ENCODE assay signal across 17 cellular contexts in genomic region chr2:3432067-3432466, GRCh38. TPM values are rescaled to one million over a fixed set of nuclear protein-coding genes. Genes with fewer than 3 reads are reported as not detected.
A peak's percentile ranks its signal among the peaks of the same experiment; 100 is the strongest.
DNase-seq lines count a peak whose midpoint lies in the region; ATAC-seq and TF ChIP-seq lines count a peak whose summit lies in the region.
"Had no signal": no experiment of that assay in that cellular context is flagged by ENCODE, and none has a peak within 500 bp of the region (broad histone marks: within the 10 kb centered on the region; RNA-seq: fewer than 3 reads in every experiment).

No MANE protein-coding gene starts in this region.

- no peak for ATAC-seq in stimulated activated naive B cell treated with anti-CD40 and anti-IgM and Interleukin-4, amounts not matched to agents 10 μg/mL and 1 μg/mL and 100 μg/mL, for 72 hours (replicated peaks)
- ATAC-seq in aorta (ENCODE audit: low FRiP score): no peak
- ATAC-seq in left colon: no peak
- ATAC-seq: HCT116 had no signal

- H3K36me3 Mint-ChIP-seq in stimulated activated naive B cell treated with anti-CD40 and anti-IgM and Interleukin-4, amounts not matched to agents 10 μg/mL and 1 μg/mL and 100 μg/mL, for 72 hours: peaks cover 45 to 49% of the 10 kb centered on the region in 2 donors

- whole genome bisulfite sequencing in aorta, 2 donors: 87 to 89% methylated on average over 6 of the region's 6 CpGs
- 59 to 82% (median 66%) methylated on average over 6 of the region's 6 CpGs for WGBS in spleen, 5 donors

- intact Hi-C loops in aorta (cut with DNase I) (no loop called here), spleen (cut with DNase I; ENCODE audit: low total_unique reads) (no loop called here), left colon (cut with DNase I, micrococcal nuclease) (no loop called here)

- H3K36me3 ChIP-seq in HEK293 (ENCODE audit: control insufficient read depth in 2 of 2, insufficient read depth in 1 of 2, low read length in 2 of 2) (peaks cover 0 to 47% of the 10 kb centered on the region in 2 experiments; a peak in 2 of 3 replicates), aorta (ENCODE audit: control insufficient read depth in 1 of 2, insufficient read depth in 2 of 2, low read length in 1 of 2) (peaks cover 0 to 4% of the 10 kb centered on the region in 2 donors), spleen (peaks cover 0 to 90% (median 38%) of the 10 kb centered on the region in 6 donors)

- no peak for TF ChIP-seq POLR2A in spleen (IDR thresholded peaks at IDR 0.05)

- CTCF ChIA-PET in HEK293 (lab: Yijun Ruan, JAX): interaction anchor here (2.7 kb wide), 1 partner anchor 8 kb away, joined by 29 read pairs; no protein-coding TSS in a partner anchor

- no peaks in the 10 kb centered on the region for H3K9me3 ChIP-seq in HEK293 (ENCODE audit: control insufficient read depth, insufficient read depth, low read depth, low read length)
- no peaks in the 10 kb centered on the region for H3K9me3 ChIP-seq in aorta (ENCODE audit: control insufficient read depth, low read length)
- no peaks in the 10 kb centered on the region for H3K9me3 ChIP-seq in spleen
- H3K9me3 ChIP-seq: Caco-2 had no signal

- H3K27me3 Mint-ChIP-seq in stimulated activated naive B cell treated with anti-CD40 and anti-IgM and Interleukin-4, amounts not matched to agents 10 μg/mL and 1 μg/mL and 100 μg/mL, for 72 hours: no peaks in the 10 kb centered on the region

- H3K27ac ChIP-seq in HEK293 (ENCODE audit: extremely low read depth, low read depth, low read length) (no peak overlapping the region), aorta (ENCODE audit: low read depth in 1 of 2, low read length in 2 of 2) (no peak overlapping the region), spleen (no peak overlapping the region)

- H3K4me1 ChIP-seq in HEK293 (ENCODE audit: control insufficient read depth, insufficient read depth, low read length) (no peaks in the 10 kb centered on the region), aorta (ENCODE audit: control insufficient read depth in 1 of 2, insufficient read depth in 2 of 2, low read length in 2 of 2) (no peaks in the 10 kb centered on the region), spleen (peaks cover 0 to 4% (median 0%) of the 10 kb centered on the region in 6 donors)
- H3K4me1 ChIP-seq: Caco-2 had no signal

- no peaks in the 10 kb centered on the region for H3K27me3 ChIP-seq in aorta (ENCODE audit: control insufficient read depth in 1 of 2, insufficient read depth in 2 of 2, low read length in 1 of 2)
- H3K27me3 ChIP-seq in spleen (replicated peaks in 1 of 7): no peaks in the 10 kb centered on the region

- DNase-seq in NCI-H524 treated with DMSO at 0.1 percent for 48 hours (lab: John Stamatoyannopoulos, UW) (peak; percentile 53), fibroblast of peridontal ligament (ENCODE audit: extremely low read depth) (peak; percentile 8), aorta (no peak), spleen (no peak), left colon (no peak)
- no peak for DNase-seq in stimulated activated naive B cell treated with anti-CD40 and anti-IgM and Interleukin-4, amounts not matched to agents 10 μg/mL and 1 μg/mL and 100 μg/mL, for 72 hours
- DNase-seq: Caco-2; DND-41; KG1; NCI-H1048; NCI-H1436 treated with DMSO at 0.1 percent for 48 hours; NCI-H2081; NCI-H526 treated with DMSO at 0.1 percent for 48 hours; NK-92 treated with Interleukin-12 subunit alpha and Interleukin-12 subunit beta, amount 100 ng/mL, for 24 hours; SIG-M5 had no signal

- peak overlapping the region; percentile 37 for H3K27ac Mint-ChIP-seq in stimulated activated naive B cell treated with anti-CD40 and anti-IgM and Interleukin-4, amounts not matched to agents 10 μg/mL and 1 μg/mL and 100 μg/mL, for 72 hours

- POLR2A ChIA-PET in HEK293 (lab: Yijun Ruan, JAX): no interaction called here

- TF ChIP-seq CTCF in HEK293 (tag by site-specific recombination; IDR thresholded peaks at IDR 0.05) (no peak), spleen (IDR thresholded peaks at IDR 0.05 in 8 of 11, conservative IDR thresholded peaks at IDR 0.05 in 3 of 11) (no peak)

- H3K9me3 Mint-ChIP-seq in stimulated activated naive B cell treated with anti-CD40 and anti-IgM and Interleukin-4, amounts not matched to agents 10 μg/mL and 1 μg/mL and 100 μg/mL, for 72 hours: no peaks in the 10 kb centered on the region

- H3K4me3 ChIP-seq in HEK293 (ENCODE audit: low read depth, low read length): no peak overlapping the region
- no peak overlapping the region for H3K4me3 ChIP-seq in aorta (ENCODE audit: low read length in 2 of 2)
- no peak overlapping the region for H3K4me3 ChIP-seq in spleen

- H3K4me3 Mint-ChIP-seq in stimulated activated naive B cell treated with anti-CD40 and anti-IgM and Interleukin-4, amounts not matched to agents 10 μg/mL and 1 μg/mL and 100 μg/mL, for 72 hours: no peak overlapping the region

- H3K4me1 Mint-ChIP-seq in stimulated activated naive B cell treated with anti-CD40 and anti-IgM and Interleukin-4, amounts not matched to agents 10 μg/mL and 1 μg/mL and 100 μg/mL, for 72 hours: no peaks in the 10 kb centered on the region

TF ChIP-seq in HEK293, 187 proteins besides CTCF, POLR2A, EP300 and RAD21:
- TF ChIP-seq BCL11A (tag by site-specific recombination; IDR thresholded peaks at IDR 0.05; ENCODE audit: low read depth): no peak
- no peak for TF ChIP-seq ZBTB8A (tag by site-specific recombination; IDR thresholded peaks at IDR 0.05)
- TF ChIP-seq ZBTB17 (tag by site-specific recombination; IDR thresholded peaks at IDR 0.05): 0 out of 2 replicates have a peak, but pooled peaks have one; percentile 25
- no peak for TF ChIP-seq ZNF148 (tag by site-specific recombination; IDR thresholded peaks at IDR 0.05; ENCODE audit: borderline replicate concordance)
- TF ChIP-seq ZNF324 (tag by site-specific recombination; IDR thresholded peaks at IDR 0.05): no peak
- TF ChIP-seq ZNF701 (tag by site-specific recombination; IDR thresholded peaks at IDR 0.05): no peak
- TF ChIP-seq ZNF830 (tag by site-specific recombination; IDR thresholded peaks at IDR 0.05; ENCODE audit: low read depth): no peak
- TF ChIP-seq, protein P1, sequence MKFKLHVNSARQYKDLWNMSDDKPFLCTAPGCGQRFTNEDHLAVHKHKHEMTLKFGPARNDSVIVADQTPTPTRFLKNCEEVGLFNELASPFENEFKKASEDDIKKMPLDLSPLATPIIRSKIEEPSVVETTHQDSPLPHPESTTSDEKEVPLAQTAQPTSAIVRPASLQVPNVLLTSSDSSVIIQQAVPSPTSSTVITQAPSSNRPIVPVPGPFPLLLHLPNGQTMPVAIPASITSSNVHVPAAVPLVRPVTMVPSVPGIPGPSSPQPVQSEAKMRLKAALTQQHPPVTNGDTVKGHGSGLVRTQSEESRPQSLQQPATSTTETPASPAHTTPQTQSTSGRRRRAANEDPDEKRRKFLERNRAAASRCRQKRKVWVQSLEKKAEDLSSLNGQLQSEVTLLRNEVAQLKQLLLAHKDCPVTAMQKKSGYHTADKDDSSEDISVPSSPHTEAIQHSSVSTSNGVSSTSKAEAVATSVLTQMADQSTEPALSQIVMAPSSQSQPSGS (tag by site-specific recombination; IDR thresholded peaks at IDR 0.05; ENCODE audit: low read depth): peak; percentile 70
- TF ChIP-seq, protein P2, sequence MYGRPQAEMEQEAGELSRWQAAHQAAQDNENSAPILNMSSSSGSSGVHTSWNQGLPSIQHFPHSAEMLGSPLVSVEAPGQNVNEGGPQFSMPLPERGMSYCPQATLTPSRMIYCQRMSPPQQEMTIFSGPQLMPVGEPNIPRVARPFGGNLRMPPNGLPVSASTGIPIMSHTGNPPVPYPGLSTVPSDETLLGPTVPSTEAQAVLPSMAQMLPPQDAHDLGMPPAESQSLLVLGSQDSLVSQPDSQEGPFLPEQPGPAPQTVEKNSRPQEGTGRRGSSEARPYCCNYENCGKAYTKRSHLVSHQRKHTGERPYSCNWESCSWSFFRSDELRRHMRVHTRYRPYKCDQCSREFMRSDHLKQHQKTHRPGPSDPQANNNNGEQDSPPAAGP (tag by site-specific recombination; IDR thresholded peaks at IDR 0.05): no peak

RNA-seq across cellular contexts. Expression of gene TRAPPC12, which starts 52.6 kb away (rescaled TPM):
- total RNA-seq in aorta (100 to 1,000 TPM in 1 of 2 donors, 10 to 100 TPM in 1; 83.8 to 125 TPM), spleen (100 to 1,000 TPM in 3 of 7 donors, 10 to 100 TPM in 4; 70.2 to 132 (median 97.3) TPM), left colon (100 to 1,000 TPM in 1 of 2 donors, 10 to 100 TPM in 1; 74.2 to 105 TPM)
- polyA plus RNA-seq in aorta (100 to 1,000 TPM in 1 of 2 donors, 10 to 100 TPM in 1; 47.6 to 163 TPM), spleen (100 to 1,000 TPM in 1 of 3 donors, 10 to 100 TPM in 2; 72.3 to 111 (median 76.7) TPM)

RNA-seq across cellular contexts. Expression of gene EIPR1, which starts 54.4 kb away (rescaled TPM):
- total RNA-seq in aorta (10 to 100 TPM in 1 of 2 donors, 1 to 10 TPM in 1; 9.7 to 13.7 TPM), spleen (10 to 100 TPM; 16.1 to 60.1 (median 35.6) TPM), left colon (10 to 100 TPM; 21.3 to 25.8 TPM)
- polyA plus RNA-seq in aorta (10 to 100 TPM in 1 of 2 donors, 1 to 10 TPM in 1; 9.9 to 10.0 TPM), spleen (10 to 100 TPM; 17.0 to 25.7 (median 23.4) TPM)

Comparison
In these comparisons a context has a peak if more than half of its experiments do, and no peak if none do; other contexts are left out.
1. DNase-seq: peak in NCI-H524 treated with DMSO at 0.1 percent for 48 hours (single experiment) and fibroblast of peridontal ligament (single experiment); none in stimulated activated naive B cell treated with anti-CD40 and anti-IgM and Interleukin-4, amounts not matched to agents 10 μg/mL and 1 μg/mL and 100 μg/mL, for 72 hours (single experiment), aorta (0 of 2), spleen (single experiment) and left colon (0 of 2).